ENCODE assay signal across 21 cellular contexts in the genomic region with DNA sequence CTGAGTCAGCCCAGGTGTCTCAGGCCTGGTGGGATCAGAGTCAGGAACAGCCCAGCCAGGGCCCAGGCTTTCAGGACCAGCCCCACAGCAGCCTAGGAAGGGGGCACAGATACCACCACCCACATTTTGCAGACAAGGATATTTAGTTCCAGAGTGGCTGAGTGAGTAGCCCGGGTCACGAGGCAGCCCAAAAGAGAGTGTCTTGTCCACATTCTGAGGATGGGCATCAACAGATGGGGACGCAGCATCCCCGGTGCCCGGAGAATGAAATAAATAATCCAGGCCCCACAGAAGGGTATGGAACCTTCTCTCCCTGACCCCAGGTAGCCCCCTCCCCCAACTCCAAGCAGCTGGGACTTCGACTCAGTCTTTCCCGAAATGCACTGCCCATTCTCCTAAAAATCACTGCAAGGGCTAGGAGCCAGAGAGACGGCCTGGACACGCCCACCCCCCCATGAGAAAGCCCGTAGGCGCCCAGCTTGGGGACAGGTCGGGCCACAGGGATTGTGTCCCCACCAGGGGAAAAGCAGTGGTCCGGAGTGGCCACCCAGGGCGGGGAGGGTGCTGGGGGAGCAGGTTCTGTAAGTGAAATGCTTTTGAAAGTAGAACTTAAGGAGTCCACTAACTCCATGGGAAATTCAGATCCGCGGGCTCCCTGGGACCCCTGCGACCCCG. TPM values are rescaled to one million over a fixed set of nuclear protein-coding genes. Genes with fewer than 3 reads are reported as not detected.
A peak's percentile ranks its signal among the peaks of the same experiment; 100 is the strongest.
DNase-seq lines count a peak whose midpoint lies in the region; ATAC-seq, FAIRE-seq and TF ChIP-seq lines count a peak whose summit lies in the region.
"Had no signal": no experiment of that assay in that cellular context is flagged by ENCODE, and none has a peak within 500 bp of the region (broad histone marks: within the 10 kb centered on the region; RNA-seq: fewer than 3 reads in every experiment).

No MANE protein-coding gene starts in this region.

- H3K9me3 Mint-ChIP-seq in GM23338: no peaks in the 10 kb centered on the region
- no peaks in the 10 kb centered on the region for H3K9me3 Mint-ChIP-seq in WTC11
- H3K9me3 Mint-ChIP-seq: CD4-positive, alpha-beta memory T cell had no signal

- no peaks in the 10 kb centered on the region for H3K9me1 ChIP-seq in keratinocyte (ENCODE audit: control insufficient read depth, extremely low read depth, insufficient read depth, low read length)

- POLR2A ChIA-PET in WTC11 (lab: Charles Lee): no interaction called here

- dilution Hi-C loops in keratinocyte (cut with MboI; ENCODE audit: extremely low pct_ligation_motif_present, low sequenced_read_pairs): no loop called here

- TF ChIP-seq CTCF in GM23338 (conservative IDR thresholded peaks at IDR 0.05; ENCODE audit: low read depth in 2 of 2): no peak
- no peak for TF ChIP-seq CTCF in WTC11 (IDR thresholded peaks at IDR 0.05)
- TF ChIP-seq CTCF in keratinocyte (optimal IDR thresholded peaks at IDR 0.05 in 1 of 3, IDR thresholded peaks at IDR 0.05 in 1 of 3, conservative IDR thresholded peaks at IDR 0.05 in 1 of 3; ENCODE audit: extremely low read depth in 1 of 3, insufficient read depth in 2 of 3, low read length in 3 of 3): no peak
- TF ChIP-seq CTCF in osteoblast (IDR thresholded peaks at IDR 0.05; ENCODE audit: extremely low read depth, low read depth, low read length): no peak

- peak overlapping the region; percentile 57 for H3K4me3 Mint-ChIP-seq in GM23338
- H3K4me3 Mint-ChIP-seq in WTC11: peak overlapping the region; percentile 30; the same call in 1 of the 2 replicates

- H3K79me2 ChIP-seq in ACC112 (ENCODE audit: control insufficient read depth, insufficient read depth, low read length, unreplicated experiment) (no peaks in the 10 kb centered on the region), GM23338 (replicated peaks; ENCODE audit: insufficient read depth) (no peaks in the 10 kb centered on the region), keratinocyte (ENCODE audit: control insufficient read depth, insufficient read depth, low read length) (no peaks in the 10 kb centered on the region), osteoblast (ENCODE audit: insufficient read depth, low read length) (no peaks in the 10 kb centered on the region)

- H3K4me3 ChIP-seq in ACC112 (ENCODE audit: low read depth, low read length): peak overlapping the region; percentile 53
- peak overlapping the region; percentile 49 for H3K4me3 ChIP-seq in GM23338
- H3K4me3 ChIP-seq in keratinocyte (ENCODE audit: control insufficient read depth in 2 of 3, extremely low read depth in 1 of 3, insufficient read depth in 2 of 3, low read depth in 1 of 3, low read length in 3 of 3): peak overlapping the region in 1 of 3 experiments; percentile 32
- no peak overlapping the region for H3K4me3 ChIP-seq in osteoblast (ENCODE audit: insufficient read depth, low read length)
- H3K4me3 ChIP-seq: PC-9 had no signal

- H3K4me1 Mint-ChIP-seq in GM23338 (peaks cover 18% of the 10 kb centered on the region), WTC11 (peaks cover 22% of the 10 kb centered on the region)

- H3K27ac Mint-ChIP-seq in GM23338 (no peak overlapping the region), WTC11 (no peak overlapping the region)
- H3K27ac Mint-ChIP-seq: CD4-positive, alpha-beta memory T cell had no signal

- no peaks in the 10 kb centered on the region; the same call in 1 of the 2 replicates for H3F3A ChIP-seq in GM23338 (replicated peaks; ENCODE audit: low read depth)

- FAIRE-seq in keratinocyte (lab: Jason Lieb, UNC): no peak

- H3K9ac ChIP-seq in keratinocyte (ENCODE audit: control insufficient read depth, extremely low read depth, insufficient read depth, low read length): no peak overlapping the region
- H3K9ac ChIP-seq: KMS-11 had no signal

- no peak for ATAC-seq in GM23338
- no peak for ATAC-seq in WTC11
- ATAC-seq: HCT116 had no signal

- DNase-seq in GM23338 (ENCODE audit: low spot score): peak; percentile 24
- DNase-seq in WTC11 (ENCODE audit: low spot score): no peak
- DNase-seq in keratinocyte (ENCODE audit: low read depth, low spot score): no peak
- DNase-seq in osteoblast (ENCODE audit: insufficient read length, low spot score, missing footprints): no peak
- DNase-seq in COLO668 (lab: John Stamatoyannopoulos, UW; ENCODE audit: unreplicated experiment): no peak
- no peak for DNase-seq in H4 (ENCODE audit: low spot score)
- DNase-seq: ACHN; CD4-positive, alpha-beta memory T cell; MM.1S; NCI-H1105 treated with DMSO at 0.1 percent for 48 hours; NCI-H187; NCI-H446; NCI-H748 treated with DMSO at 0.1 percent for 48 hours; PC-9; Right ventricle myocardium superior had no signal

- H3K27me3 Mint-ChIP-seq in GM23338 (ENCODE audit: insufficient read depth, low read depth, poor library complexity) (peaks cover 89% of the 10 kb centered on the region), WTC11 (ENCODE audit: low read depth) (peaks cover 95% of the 10 kb centered on the region)

- H3K36me3 Mint-ChIP-seq in GM23338 (ENCODE audit: low read depth): no peaks in the 10 kb centered on the region
- no peaks in the 10 kb centered on the region for H3K36me3 Mint-ChIP-seq in WTC11
- H3K36me3 Mint-ChIP-seq: CD4-positive, alpha-beta memory T cell had no signal

- peaks cover 6% of the 10 kb centered on the region for H4K20me1 ChIP-seq in GM23338 (replicated peaks; ENCODE audit: insufficient read depth)
- no peaks in the 10 kb centered on the region for H4K20me1 ChIP-seq in keratinocyte (ENCODE audit: control insufficient read depth, extremely low read depth, insufficient read depth, low read length)
- H4K20me1 ChIP-seq in osteoblast (ENCODE audit: insufficient read depth, low read length): no peaks in the 10 kb centered on the region

- H3K27ac ChIP-seq in ACC112 (ENCODE audit: low read depth, low read length) (no peak overlapping the region), GM23338 (ENCODE audit: low read depth) (no peak overlapping the region), keratinocyte (ENCODE audit: control insufficient read depth, insufficient read depth, low read length) (no peak overlapping the region), osteoblast (ENCODE audit: low read depth, low read length) (no peak overlapping the region)
- H3K27ac ChIP-seq: HL-60, KMS-11, PC-9 had no signal

- H3K9me3 ChIP-seq in keratinocyte (ENCODE audit: control insufficient read depth, low read depth, low read length): no peaks in the 10 kb centered on the region
- no peaks in the 10 kb centered on the region for H3K9me3 ChIP-seq in osteoblast (ENCODE audit: low read depth, low read length)
- H3K9me3 ChIP-seq: BE2C had no signal

- CTCF ChIA-PET in WTC11 (lab: Charles Lee): interaction anchor here (0.6 to 2.4 kb wide), 5 partner anchors 10 to 65 kb away, joined by 3 to 13 read pairs (median 4); no protein-coding TSS in a partner anchor

- no peaks in the 10 kb centered on the region for H3K36me3 ChIP-seq in ACC112 (ENCODE audit: insufficient read depth, low read length)
- no peaks in the 10 kb centered on the region for H3K36me3 ChIP-seq in GM23338 (ENCODE audit: insufficient read depth)
- no peaks in the 10 kb centered on the region for H3K36me3 ChIP-seq in keratinocyte (ENCODE audit: control insufficient read depth in 2 of 2, extremely low read depth in 1 of 2, insufficient read depth in 2 of 2, low read length in 2 of 2)
- no peaks in the 10 kb centered on the region for H3K36me3 ChIP-seq in osteoblast (ENCODE audit: insufficient read depth, low read length)
- H3K36me3 ChIP-seq: BE2C had no signal

- H3K4me2 ChIP-seq in GM23338: peak overlapping the region; percentile 75
- peak overlapping the region; percentile 32 for H3K4me2 ChIP-seq in keratinocyte (ENCODE audit: control insufficient read depth, extremely low read depth, insufficient read depth, low read depth, low read length)
- H3K4me2 ChIP-seq in osteoblast (ENCODE audit: insufficient read depth, low read length): no peak overlapping the region
- H3K4me2 ChIP-seq: KMS-11, PC-9 had no signal

- peak overlapping the region; percentile 25 for H2AFZ ChIP-seq in ACC112 (ENCODE audit: low read length, unreplicated experiment)
- H2AFZ ChIP-seq in GM23338: peak overlapping the region; percentile 47; the same call in 1 of the 2 replicates
- no peak overlapping the region for H2AFZ ChIP-seq in keratinocyte (ENCODE audit: control insufficient read depth, low read length)
- H2AFZ ChIP-seq in osteoblast (ENCODE audit: low read length): no peak overlapping the region
- H2AFZ ChIP-seq: PC-9 had no signal

- H3K27me3 ChIP-seq in ACC112 (ENCODE audit: insufficient read depth, low read length): peaks cover 97% of the 10 kb centered on the region
- H3K27me3 ChIP-seq in GM23338 (ENCODE audit: insufficient read depth): peaks cover 99% of the 10 kb centered on the region
- peaks cover 96% of the 10 kb centered on the region for H3K27me3 ChIP-seq in keratinocyte (ENCODE audit: control insufficient read depth, extremely low read depth, insufficient read depth, low read length)
- peaks cover 85% of the 10 kb centered on the region for H3K27me3 ChIP-seq in osteoblast (ENCODE audit: insufficient read depth, low read length)

- no peaks in the 10 kb centered on the region for H3K4me1 ChIP-seq in ACC112 (ENCODE audit: control insufficient read depth, insufficient read depth, low read length, unreplicated experiment)
- H3K4me1 ChIP-seq in GM23338 (ENCODE audit: insufficient read depth): peaks cover 17% of the 10 kb centered on the region
- H3K4me1 ChIP-seq in keratinocyte (ENCODE audit: control insufficient read depth, extremely low read depth, insufficient read depth, low read length): no peaks in the 10 kb centered on the region
- H3K4me1 ChIP-seq in osteoblast (ENCODE audit: insufficient read depth, low read length): no peaks in the 10 kb centered on the region

- no peaks in the 10 kb centered on the region for H3K9me2 ChIP-seq in GM23338 (ENCODE audit: insufficient read depth)

RNA-seq across cellular contexts. Expression of a gene that starts 6.9 kb away (rescaled TPM):
- not detected in 2 replicates for total RNA-seq in GM23338 (2014; rRNA removed; shearing (Covaris generic))
- 0.08 TPM in 1 of 2 replicates, not detected in the other for polyA plus RNA-seq in GM23338 (2016; fragmentation: Nextera tagmentation; extraction: Ambion mirVana)
- 0.11 TPM in 1 of 3 replicates, not detected in the others for total RNA-seq in WTC11 (2021)
- polyA plus RNA-seq in keratinocyte: not detected in 3 replicates
- polyA plus RNA-seq in keratinocyte (2011; ENCODE audit: low read depth): not detected
- polyA plus RNA-seq in keratinocyte (2011; cell fraction: cytosol; rRNA removed): not detected in 2 replicates
- polyA plus RNA-seq in keratinocyte (2011; cell fraction: nucleus; rRNA removed): 0.07 TPM in 1 of 2 replicates, not detected in the other
- not detected in 2 replicates for polyA plus RNA-seq in keratinocyte (2012; ENCODE audit: low replicate concordance)
- not detected in 3 replicates for polyA minus RNA-seq in keratinocyte
- polyA minus RNA-seq in keratinocyte (2011; cell fraction: cytosol; rRNA and poly(A)+ RNA removed): not detected
- polyA minus RNA-seq in keratinocyte (2011; cell fraction: nucleus; rRNA and poly(A)+ RNA removed): not detected in 2 replicates
- total RNA-seq in osteoblast: under 0.01 TPM in 1 of 2 replicates, not detected in the other
- not detected in 2 replicates for total RNA-seq in H4 (2014; rRNA removed; shearing (Covaris generic))
- total RNA-seq: CD4-positive, alpha-beta memory T cell; Daoy; Right ventricle myocardium superior had no signal
- polyA plus RNA-seq: CD4-positive, alpha-beta memory T cell had no signal

RNA-seq across cellular contexts. Expression of a gene that starts 47.5 kb away (rescaled TPM):
- 25.5 and 29.2 TPM in 2 replicates for total RNA-seq in GM23338 (2014; rRNA removed; shearing (Covaris generic))
- polyA plus RNA-seq in GM23338 (2016; fragmentation: Nextera tagmentation; extraction: Ambion mirVana) (9.2 and 10.5 TPM in 2 replicates), keratinocyte (6.9 to 11.9 TPM (median 10.9 TPM) in 3 replicates)
- total RNA-seq in WTC11 (2021) (31.7 to 33.4 TPM (median 33.2 TPM) in 3 replicates), osteoblast (6.8 and 12.7 TPM in 2 replicates)
- 7.8 TPM for polyA plus RNA-seq in keratinocyte (2011; ENCODE audit: low read depth)
- polyA plus RNA-seq in keratinocyte (2011; cell fraction: cytosol; rRNA removed): 2.4 and 3.4 TPM in 2 replicates
- 22.9 and 28.2 TPM in 2 replicates for polyA plus RNA-seq in keratinocyte (2011; cell fraction: nucleus; rRNA removed)
- 6.2 and 8.8 TPM in 2 replicates for polyA plus RNA-seq in keratinocyte (2012; ENCODE audit: low replicate concordance)
- 8.9 to 11.9 TPM (median 9.2 TPM) in 3 replicates for polyA minus RNA-seq in keratinocyte
- 5.8 TPM for polyA minus RNA-seq in keratinocyte (2011; cell fraction: cytosol; rRNA and poly(A)+ RNA removed)
- 15.0 and 25.2 TPM in 2 replicates for polyA minus RNA-seq in keratinocyte (2011; cell fraction: nucleus; rRNA and poly(A)+ RNA removed)
- 9.2 and 10.3 TPM in 2 replicates for total RNA-seq in H4 (2014; rRNA removed; shearing (Covaris generic))

Comparison
In these comparisons a context has a peak if more than half of its experiments do, and no peak if none do; other contexts are left out.
1. H2AFZ ChIP-seq: peak in ACC112 (single experiment) and GM23338 (single experiment); none in keratinocyte (single experiment) and osteoblast (single experiment).